In genomic region chr16:73315645-73316044, GRCh38 we compare ENCODE assay signal across 14 cellular contexts.
DNase-seq lines count a peak whose midpoint lies in the region; ATAC-seq and TF ChIP-seq lines count a peak whose summit lies in the region.
"Had no signal": no experiment of that assay in that cellular context is flagged by ENCODE, and none has a peak within 500 bp of the region (broad histone marks: within the 10 kb centered on the region; RNA-seq: fewer than 3 reads in every experiment).

No MANE protein-coding gene starts in this region.

- no peak overlapping the region for H3K27ac ChIP-seq in foreskin keratinocyte
- H3K27ac ChIP-seq: body of pancreas, epithelial cell of prostate, PC-9 had no signal

- no peaks in the 10 kb centered on the region for H3K27me3 Mint-ChIP-seq in stimulated activated memory B cell treated with anti-CD40 and anti-IgM and Interleukin-4, amounts not matched to agents 10 μg/mL and 1 μg/mL and 100 μg/mL, for 72 hours

- H3K4me1 Mint-ChIP-seq in stimulated activated memory B cell treated with anti-CD40 and anti-IgM and Interleukin-4, amounts not matched to agents 10 μg/mL and 1 μg/mL and 100 μg/mL, for 72 hours, result peaks cover 10% of the 10 kb centered on the region

- H3K27me3 ChIP-seq in foreskin keratinocyte, result no peaks in the 10 kb centered on the region
- H3K27me3 ChIP-seq: body of pancreas had no signal

- ATAC-seq in GM19023 (IDR thresholded peaks at IDR 0.05; ENCODE audit: unreplicated experiment) (peak; percentile 84), GM21825 (IDR thresholded peaks at IDR 0.05; ENCODE audit: unreplicated experiment) (peak; percentile 87), HG03432 (IDR thresholded peaks at IDR 0.05; ENCODE audit: unreplicated experiment) (peak; percentile 90), foreskin keratinocyte (no peak)
- ATAC-seq in stimulated activated memory B cell treated with anti-CD40 and anti-IgM and Interleukin-4, amounts not matched to agents 10 μg/mL and 1 μg/mL and 100 μg/mL, for 72 hours, result peak; percentile 82
- ATAC-seq: body of pancreas, right cardiac atrium had no signal

- H3K4me1 ChIP-seq in foreskin keratinocyte, result no peaks in the 10 kb centered on the region
- H3K4me1 ChIP-seq: body of pancreas had no signal

- H3K36me3 Mint-ChIP-seq in stimulated activated memory B cell treated with anti-CD40 and anti-IgM and Interleukin-4, amounts not matched to agents 10 μg/mL and 1 μg/mL and 100 μg/mL, for 72 hours, result no peaks in the 10 kb centered on the region

- H3K4me3 Mint-ChIP-seq in stimulated activated memory B cell treated with anti-CD40 and anti-IgM and Interleukin-4, amounts not matched to agents 10 μg/mL and 1 μg/mL and 100 μg/mL, for 72 hours, result no peak overlapping the region

- DNase-seq in mesenteric fat pad (ENCODE audit: low spot score) (no peak), foreskin keratinocyte (no peak), SW480 (ENCODE audit: low spot score) (no peak)
- DNase-seq: activated T-cell treated with anti-CD3 and anti-CD28 coated beads, Interleukin-2, amount 50 U/mL, for 48 hours; body of pancreas; NCI-H146; PC-9; right cardiac atrium; trophoblast cell had no signal

- no peak overlapping the region for H3K27ac Mint-ChIP-seq in stimulated activated memory B cell treated with anti-CD40 and anti-IgM and Interleukin-4, amounts not matched to agents 10 μg/mL and 1 μg/mL and 100 μg/mL, for 72 hours

- TF ChIP-seq CTCF in foreskin keratinocyte (conservative IDR thresholded peaks at IDR 0.05), result no peak

- peaks cover 7% of the 10 kb centered on the region for H3K9me3 Mint-ChIP-seq in stimulated activated memory B cell treated with anti-CD40 and anti-IgM and Interleukin-4, amounts not matched to agents 10 μg/mL and 1 μg/mL and 100 μg/mL, for 72 hours
